ENCODE assay signal across 9 cellular contexts in genomic region chr14:52315355-52315718, GRCh38. TPM values are rescaled to one million over a fixed set of nuclear protein-coding genes. Genes with fewer than 3 reads are reported as not detected.
DNase-seq lines count a peak whose midpoint lies in the region; ATAC-seq and TF ChIP-seq lines count a peak whose summit lies in the region.
"Had no signal": no experiment of that assay in that cellular context is flagged by ENCODE, and none has a peak within 500 bp of the region (broad histone marks: within the 10 kb centered on the region; RNA-seq: fewer than 3 reads in every experiment).

No MANE protein-coding gene starts in this region.

- H3K4me3 ChIP-seq in suprapubic skin: peak overlapping the region; percentile 53

- DNase-seq in NK-92 treated with Interleukin-12 subunit alpha and Interleukin-12 subunit beta, amount 100 ng/mL, for 24 hours (lab: John Stamatoyannopoulos, UW): peak; percentile 48
- DNase-seq in NK-92 (lab: John Stamatoyannopoulos, UW; ENCODE audit: unreplicated experiment) (no peak), iris pigment epithelial cell (ENCODE audit: low read depth) (peak; percentile 42), suprapubic skin (ENCODE audit: low spot score in 2 of 2) (no peak), amniotic stem cell (lab: John Stamatoyannopoulos, UW) (no peak)
- peak; percentile 24 for DNase-seq in activated naive CD4-positive, alpha-beta T cell treated with anti-CD3 and anti-CD28 coated beads, Interleukin-2, amount 50 U/mL, for 16 hours

- H3K27ac ChIP-seq in suprapubic skin: peak overlapping the region; percentile 42
- H3K27ac ChIP-seq: 22Rv1 had no signal

- ATAC-seq in GM18873 (IDR thresholded peaks at IDR 0.05; ENCODE audit: low FRiP score, unreplicated experiment) (no peak), HG02623 (IDR thresholded peaks at IDR 0.05; ENCODE audit: unreplicated experiment) (no peak)

- no peak for TF ChIP-seq EP300 in suprapubic skin (IDR thresholded peaks at IDR 0.05)

- H3K4me1 ChIP-seq in suprapubic skin: peaks cover 29% of the 10 kb centered on the region

- TF ChIP-seq CTCF in suprapubic skin (IDR thresholded peaks at IDR 0.05): no peak

- H3K36me3 ChIP-seq in suprapubic skin: no peaks in the 10 kb centered on the region

- peaks cover 22% of the 10 kb centered on the region for H3K27me3 ChIP-seq in suprapubic skin

- H3K9me3 ChIP-seq in suprapubic skin: no peaks in the 10 kb centered on the region

- no peak for TF ChIP-seq POLR2A in suprapubic skin (IDR thresholded peaks at IDR 0.05)

- WGBS in suprapubic skin: 21% methylated on average over 11 of the region's 11 CpGs

RNA-seq across cellular contexts. Expression of gene PTGER2, which starts 1.2 kb away (rescaled TPM):
- total RNA-seq in suprapubic skin: 1 to 10 TPM in 1 of 4 donors, under 1 TPM in 3; 0.49 to 1.0 (median 0.68) TPM

RNA-seq across cellular contexts. Expression of gene PTGDR, which starts 47.8 kb away (rescaled TPM):
- total RNA-seq in suprapubic skin: 1 to 10 TPM in 2 of 4 donors, under 1 TPM in 2; 0.23 to 2.0 (median 1.1) TPM

Comparison
In these comparisons a context has a peak if more than half of its experiments do, and no peak if none do; other contexts are left out.
1. DNase-seq: peak in NK-92 treated with Interleukin-12 subunit alpha and Interleukin-12 subunit beta, amount 100 ng/mL, for 24 hours (single experiment), activated naive CD4-positive, alpha-beta T cell treated with anti-CD3 and anti-CD28 coated beads, Interleukin-2, amount 50 U/mL, for 16 hours (single experiment) and iris pigment epithelial cell (single experiment); none in NK-92 (single experiment), suprapubic skin (0 of 2) and amniotic stem cell (single experiment).